In genomic region chr9:122426723-122427122, GRCh38 we compare ENCODE assay signal across 34 cellular contexts. TPM values are rescaled to one million over a fixed set of nuclear protein-coding genes. Genes with fewer than 3 reads are reported as not detected.
"Had no signal": no experiment of that assay in that cellular context is flagged by ENCODE, and none has a peak within 500 bp of the region (broad histone marks: within the 10 kb centered on the region; RNA-seq: fewer than 3 reads in every experiment).

No MANE protein-coding gene starts in this region.

- H3K27ac ChIP-seq: neural progenitor cell, ovary, parathyroid adenoma, psoas muscle, skin epidermis, spleen, suprapubic skin, testis, tibial artery, transverse colon, upper lobe of right lung, uterus had no signal

- H3K36me3 ChIP-seq: neural progenitor cell, ovary, spleen, suprapubic skin, tibial artery, transverse colon, upper lobe of right lung, uterus had no signal

- H3K27me3 ChIP-seq: neural progenitor cell, ovary, spleen, suprapubic skin, testis, tibial artery, transverse colon, upper lobe of right lung, uterus had no signal

- H3K9me3 ChIP-seq: ovary, psoas muscle, suprapubic skin, testis, transverse colon, upper lobe of right lung, uterus had no signal

- ATAC-seq: naive thymus-derived CD4-positive, alpha-beta T cell; natural killer cell; psoas muscle; sciatic nerve; stimulated activated memory B cell treated with anti-CD40 and anti-IgM and Interleukin-4, amounts not matched to agents 10 μg/mL and 1 μg/mL and 100 μg/mL, for 72 hours; stimulated activated naive CD8-positive, alpha-beta T cell treated with anti-CD3 and anti-CD28 coated beads, Interleukin-15, amount 100 ng/mL, for 72 hours; stimulated activated naive CD8-positive, alpha-beta T cell treated with anti-CD3 and anti-CD28 coated beads, Interleukin-15, Interleukin-2, amounts not matched to agents 100 U/mL and 50 U/mL, for 24 hours; upper lobe of right lung had no signal

- H3K9ac ChIP-seq: neural progenitor cell, parathyroid adenoma had no signal

- DNase-seq: naive thymus-derived CD4-positive, alpha-beta T cell; natural killer cell; occipital lobe; ovary; posterior cingulate gyrus; psoas muscle; spleen; stimulated activated CD4-positive, alpha-beta T cell treated with anti-CD3 and anti-CD28 coated beads, Interleukin-12 subunit alpha, Interleukin-12 subunit beta, amount 100 ng/mL, for 4 hours; stimulated activated CD4-positive, alpha-beta T cell treated with anti-CD3 and anti-CD28 coated beads, Interleukin-1b, Interleukin-23, amount 100 ng/mL, for 48 hours; stimulated activated CD4-positive, alpha-beta T cell treated with anti-CD3 and anti-CD28 coated beads, Interleukin-4, amount 100 ng/mL, for 1 hour; stimulated activated CD4-positive, alpha-beta T cell treated with anti-CD3 and anti-CD28 coated beads, Interleukin-4, amount 100 ng/mL, for 4 hours; stimulated activated CD8-positive, alpha-beta memory T cell treated with anti-CD3 and anti-CD28 coated beads, Interleukin-4, amount 100 ng/mL, for 48 hours; stimulated activated naive CD4-positive, alpha-beta T cell; stimulated activated naive CD8-positive, alpha-beta T cell treated with anti-CD3 and anti-CD28 coated beads, Interleukin-15, amount 100 ng/mL, for 72 hours; stimulated activated naive CD8-positive, alpha-beta T cell treated with anti-CD3 and anti-CD28 coated beads, Interleukin-15, Interleukin-2, amounts not matched to agents 100 U/mL and 50 U/mL, for 24 hours; substantia nigra; testis; tibial artery; transverse colon; upper lobe of right lung; uterus had no signal

- H3K4me3 ChIP-seq: neural progenitor cell, ovary, psoas muscle, skin epidermis, smooth muscle cell, spleen, suprapubic skin, testis, tibial artery, transverse colon, upper lobe of right lung, uterus had no signal

- H3K4me1 ChIP-seq: neural progenitor cell, parathyroid adenoma, psoas muscle, spleen, suprapubic skin, testis, tibial artery, transverse colon, upper lobe of right lung, uterus had no signal

RNA-seq across cellular contexts. Expression of gene OR1J1, which starts 51.0 kb away (rescaled TPM):
- total RNA-seq: naive thymus-derived CD4-positive, alpha-beta T cell; natural killer cell; occipital lobe; osteoblast; ovary; progenitor cell of endocrine pancreas; psoas muscle; renal cortical epithelial cell; sciatic nerve; smooth muscle cell; spleen; suprapubic skin; testis; transverse colon; upper lobe of right lung; urinary bladder; uterus had no signal
- polyA plus RNA-seq: naive thymus-derived CD4-positive, alpha-beta T cell; neural cell; ovary; psoas muscle; smooth muscle cell; spleen; thymus; urinary bladder had no signal
